ENCODE assay signal across 9 cellular contexts in the genomic region with DNA sequence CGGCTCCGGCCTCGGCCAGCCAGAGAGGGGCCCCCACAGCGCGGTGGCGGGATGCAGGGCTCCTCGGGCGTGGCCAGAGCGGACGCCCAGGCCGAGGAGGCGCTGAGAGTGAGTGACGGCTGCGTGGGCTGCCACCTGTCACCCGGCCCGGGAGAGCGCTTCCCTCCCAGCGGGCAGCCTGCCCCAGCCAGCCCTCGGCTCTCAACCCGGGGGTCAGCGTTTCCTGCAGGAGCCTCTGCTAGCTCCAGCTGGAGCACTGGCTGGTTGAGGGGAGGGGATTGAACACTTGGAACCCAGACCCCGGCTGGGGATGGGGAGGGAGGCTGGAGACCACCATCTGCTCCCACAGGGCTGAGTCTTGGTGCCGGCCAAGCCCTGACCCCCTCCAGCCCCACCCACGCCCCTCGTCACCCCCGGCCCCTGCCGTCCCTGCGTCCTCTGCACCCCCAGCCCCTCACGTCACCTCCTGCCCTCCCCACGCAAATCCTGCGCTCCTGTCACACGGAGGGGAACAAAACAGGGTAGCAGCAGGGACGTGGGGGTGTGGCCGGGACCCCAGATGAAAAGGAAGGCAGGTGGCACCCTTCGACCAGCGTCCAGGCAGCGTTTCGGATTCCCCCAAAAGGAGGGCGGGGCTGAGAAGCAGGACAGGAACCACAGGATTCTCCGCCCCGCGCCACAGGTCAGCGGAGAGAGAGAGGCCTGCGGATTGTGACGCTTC.
DNase-seq lines count a peak whose midpoint lies in the region; ATAC-seq, FAIRE-seq and TF ChIP-seq lines count a peak whose summit lies in the region.
"Had no signal": no experiment of that assay in that cellular context is flagged by ENCODE, and none has a peak within 500 bp of the region (broad histone marks: within the 10 kb centered on the region; RNA-seq: fewer than 3 reads in every experiment).

No MANE protein-coding gene starts in this region.

- no peak for TF ChIP-seq POLR2A in A549 (IDR thresholded peaks at IDR 0.05; ENCODE audit: low read length)

- H3K27me3 Mint-ChIP-seq in nephron progenitor cell (ENCODE audit: low read depth, poor library complexity): peaks cover 83% of the 10 kb centered on the region

- H3K4me3 Mint-ChIP-seq in nephron progenitor cell: peak overlapping the region; percentile 71

- H3K4me3 ChIP-seq in A549 (peak overlapping the region; percentile 28; the same call in 2 of the 3 replicates), coronary artery (peak overlapping the region; percentile 71)

- no peak for FAIRE-seq in A549 (lab: Jason Lieb, UNC)
- FAIRE-seq: islet of Langerhans had no signal

- no peaks in the 10 kb centered on the region for H3K4me1 ChIP-seq in A549

- H3K4me2 ChIP-seq in A549: peak overlapping the region; percentile 59

- 0 out of 6 replicates have a peak overlapping the region, but pooled peaks of 1 of the 2 experiments have one; percentile 26 for H3K27ac ChIP-seq in A549
- H3K27ac ChIP-seq in coronary artery: peak overlapping the region in 1 of 2 donors; percentile 32

- POLR2A ChIA-PET in A549 (lab: Yijun Ruan, JAX): no interaction called here

- WGBS in A549 (ENCODE audit: missing lambda C conversion rate): 27% methylated on average over 11 of the region's 45 CpGs

- DNase-seq in A549 (ENCODE audit: low read depth in 1 of 2, low spot score in 1 of 2) (no peak), NCI-H1105 treated with DMSO at 0.1 percent for 48 hours (lab: John Stamatoyannopoulos, UW) (peak; percentile 6), coronary artery (ENCODE audit: low spot score) (peak; percentile 61), nephron progenitor cell (peak; percentile 56), HCEC 1CT (no peak), NCI-H226 (no peak)

- H3K4me1 Mint-ChIP-seq in nephron progenitor cell: peaks cover 15% of the 10 kb centered on the region

- TF ChIP-seq RAD21 in A549 (conservative IDR thresholded peaks at IDR 0.05 in 1 of 2, IDR thresholded peaks at IDR 0.05 in 1 of 2): no peak

- H3K36me3 Mint-ChIP-seq in nephron progenitor cell (ENCODE audit: low read depth): no peaks in the 10 kb centered on the region

- CTCF ChIA-PET in A549 (lab: Yijun Ruan, JAX): no interaction called here

- TF ChIP-seq EP300 in A549 (IDR thresholded peaks at IDR 0.05): no peak

- ATAC-seq in A549 (peak in 1 of 2 experiments; percentile 48; a peak in 2 of 6 replicates), GM18870 (IDR thresholded peaks at IDR 0.05; ENCODE audit: unreplicated experiment) (no peak), HG03196 (IDR thresholded peaks at IDR 0.05; ENCODE audit: unreplicated experiment) (no peak)

- H3K27ac Mint-ChIP-seq in nephron progenitor cell: no peak overlapping the region

- no peaks in the 10 kb centered on the region for H3K9me3 ChIP-seq in A549

- TF ChIP-seq CTCF in A549 (IDR thresholded peaks at IDR 0.05): no peak
- no peak for TF ChIP-seq CTCF in coronary artery (IDR thresholded peaks at IDR 0.05)
- no peak for TF ChIP-seq CTCF in nephron progenitor cell (IDR thresholded peaks at IDR 0.05)

- peaks cover 12% of the 10 kb centered on the region for H3K9me3 Mint-ChIP-seq in nephron progenitor cell

TF ChIP-seq in A549, 52 proteins besides CTCF, POLR2A, EP300 and RAD21:
- no peak for TF ChIP-seq FOXS1 (CRISPR knock-in tag; IDR thresholded peaks at IDR 0.05)
- TF ChIP-seq EHMT2 (IDR thresholded peaks at IDR 0.05; ENCODE audit: low read depth): no peak

Comparison
In these comparisons a context has a peak if more than half of its experiments do, and no peak if none do; other contexts are left out.
1. DNase-seq: peak in NCI-H1105 treated with DMSO at 0.1 percent for 48 hours (single experiment), coronary artery (single experiment) and nephron progenitor cell (single experiment); none in A549 (0 of 2), HCEC 1CT (single experiment) and NCI-H226 (single experiment).